In genomic region chr22:47565607-47566006, GRCh38 we compare ENCODE assay signal across 20 cellular contexts.
"Had no signal": no experiment of that assay in that cellular context is flagged by ENCODE, and none has a peak within 500 bp of the region (broad histone marks: within the 10 kb centered on the region; RNA-seq: fewer than 3 reads in every experiment).

No MANE protein-coding gene starts in this region.

- H3K27me3 ChIP-seq: colonic mucosa, ovary, tibial artery, upper lobe of right lung had no signal

- H3K4me3 ChIP-seq: colonic mucosa, heart left ventricle, mucosa of descending colon, ovary, smooth muscle cell, tibial artery, upper lobe of right lung had no signal

- H3K27ac Mint-ChIP-seq: natural killer cell; stimulated activated memory B cell treated with anti-CD40 and anti-IgM and Interleukin-4, amounts not matched to agents 10 μg/mL and 1 μg/mL and 100 μg/mL, for 72 hours; stimulated activated naive CD8-positive, alpha-beta T cell treated with anti-CD3 and anti-CD28 coated beads, Interleukin-15, Interleukin-2, amounts not matched to agents 100 ng/mL and 50 ng/mL, for 24 hours had no signal

- ATAC-seq: heart left ventricle; mucosa of descending colon; natural killer cell; right cardiac atrium; stimulated activated memory B cell treated with anti-CD40 and anti-IgM and Interleukin-4, amounts not matched to agents 10 μg/mL and 1 μg/mL and 100 μg/mL, for 72 hours; upper lobe of right lung had no signal

- H3K4me1 ChIP-seq: colonic mucosa, heart left ventricle, tibial artery, upper lobe of right lung had no signal

- H3K4me3 Mint-ChIP-seq: natural killer cell; neural crest cell; stimulated activated memory B cell treated with anti-CD40 and anti-IgM and Interleukin-4, amounts not matched to agents 10 μg/mL and 1 μg/mL and 100 μg/mL, for 72 hours; stimulated activated naive CD8-positive, alpha-beta T cell treated with anti-CD3 and anti-CD28 coated beads, Interleukin-15, Interleukin-2, amounts not matched to agents 100 ng/mL and 50 ng/mL, for 24 hours had no signal

- H3K27ac ChIP-seq: colonic mucosa, heart left ventricle, ovary, tibial artery, upper lobe of right lung had no signal

- H3K9me3 ChIP-seq: colonic mucosa, heart left ventricle, mucosa of descending colon, ovary, tibial artery, upper lobe of right lung had no signal

- H3K9me3 Mint-ChIP-seq: natural killer cell; stimulated activated memory B cell treated with anti-CD40 and anti-IgM and Interleukin-4, amounts not matched to agents 10 μg/mL and 1 μg/mL and 100 μg/mL, for 72 hours; stimulated activated naive CD8-positive, alpha-beta T cell treated with anti-CD3 and anti-CD28 coated beads, Interleukin-15, Interleukin-2, amounts not matched to agents 100 ng/mL and 50 ng/mL, for 24 hours had no signal

- H3K4me1 Mint-ChIP-seq: natural killer cell; neural crest cell; stimulated activated memory B cell treated with anti-CD40 and anti-IgM and Interleukin-4, amounts not matched to agents 10 μg/mL and 1 μg/mL and 100 μg/mL, for 72 hours had no signal

- DNase-seq: colonic mucosa; dermis blood vessel endothelial cell; erythroblast; heart left ventricle; hippocampal formation; kidney glomerular epithelial cell; mammary epithelial cell; mucosa of descending colon; natural killer cell; ovary; right cardiac atrium; stimulated activated CD4-positive, alpha-beta T cell treated with anti-CD3 and anti-CD28 coated beads, Interleukin-15, amount 100 ng/mL, for 24 hours; stimulated activated CD4-positive, alpha-beta T cell treated with anti-CD3 and anti-CD28 coated beads, Interleukin-1b, Interleukin-23, amount 100 ng/mL, for 48 hours; stimulated activated CD4-positive, alpha-beta T cell treated with anti-CD3 and anti-CD28 coated beads, Interleukin-4, amount 100 ng/mL, for 24 hours; tibial artery; upper lobe of right lung had no signal

- H3K36me3 ChIP-seq: colonic mucosa, heart left ventricle, ovary, tibial artery, upper lobe of right lung had no signal

- H3K36me3 Mint-ChIP-seq: natural killer cell; stimulated activated memory B cell treated with anti-CD40 and anti-IgM and Interleukin-4, amounts not matched to agents 10 μg/mL and 1 μg/mL and 100 μg/mL, for 72 hours had no signal
